22 cellular contexts compared by ENCODE assay signal in genomic region chr19:23385404-23385803, GRCh38. TPM values are rescaled to one million over a fixed set of nuclear protein-coding genes. Genes with fewer than 3 reads are reported as not detected.
DNase-seq lines count a peak whose midpoint lies in the region; ATAC-seq, FAIRE-seq and TF ChIP-seq lines count a peak whose summit lies in the region.
"Had no signal": no experiment of that assay in that cellular context is flagged by ENCODE, and none has a peak within 500 bp of the region (broad histone marks: within the 10 kb centered on the region; RNA-seq: fewer than 3 reads in every experiment).

No MANE protein-coding gene starts in this region.

- DNase-seq in left ventricle myocardium inferior (no peak), cardiac septum (ENCODE audit: low spot score) (no peak), pancreas (peak in 2 of 6 donors; percentile 38 to 41), SW 1271 (lab: John Stamatoyannopoulos, UW) (no peak), NCI-H1092 (lab: John Stamatoyannopoulos, UW) (no peak)
- DNase-seq: ACHN; AML-193; BE2C; Caco-2; CD4-positive, CD25-positive, alpha-beta regulatory T cell; CD8-positive, alpha-beta T cell; DMS153; DND-41; GDM1; H9 had no signal

- WGBS in pancreas, 2 donors, result 49 to 50% methylated on average over 4 of the region's 4 CpGs

- H3K27me3 ChIP-seq in left ventricle myocardium inferior (ENCODE audit: low read depth) (no peaks in the 10 kb centered on the region), pancreas (no peaks in the 10 kb centered on the region)
- H3K27me3 ChIP-seq: BE2C had no signal

- H3K4me1 ChIP-seq in left ventricle myocardium inferior, result peaks cover 92% of the 10 kb centered on the region
- peaks cover 3 to 10% (median 7%) of the 10 kb centered on the region in 3 donors for H3K4me1 ChIP-seq in pancreas
- H3K4me1 ChIP-seq: BE2C, Caco-2 had no signal

- intact Hi-C loops in left ventricle myocardium inferior (cut with micrococcal nuclease), result no loop called here
- intact Hi-C loops in cardiac septum (cut with DNase I), result loop anchor here (10.0 kb wide), 1 partner anchor 299 kb away; the partner anchor contains the start of gene ZNF675
- intact Hi-C loops in pancreas (cut with DNase I), result no loop called here

- peak; percentile 68 to 94 (median 88) for ATAC-seq in pancreas
- ATAC-seq: CD8-positive, alpha-beta T cell; GM12878; GM23338; HCT116 had no signal

- peak overlapping the region; percentile 45 for H3K27ac ChIP-seq in left ventricle myocardium inferior (replicated peaks)
- peak overlapping the region; percentile 25; the same call in 1 of the 2 replicates for H3K27ac ChIP-seq in VCaP
- H3K27ac ChIP-seq in pancreas, result peak overlapping the region in 2 of 4 donors; percentile 6 to 13
- H3K27ac ChIP-seq: 22Rv1, C4-2B had no signal

- peaks cover 59% of the 10 kb centered on the region for H3K36me3 ChIP-seq in left ventricle myocardium inferior
- peaks cover 0 to 22% (median 0%) of the 10 kb centered on the region in 3 donors for H3K36me3 ChIP-seq in pancreas

- no peak for TF ChIP-seq CTCF in left ventricle myocardium inferior (IDR thresholded peaks at IDR 0.05; ENCODE audit: borderline replicate concordance)
- TF ChIP-seq CTCF in VCaP (conservative IDR thresholded peaks at IDR 0.05), result no peak
- no peak for TF ChIP-seq CTCF in pancreas (IDR thresholded peaks at IDR 0.05)

- FAIRE-seq in pancreas (lab: Jason Lieb, UNC), result no peak
- FAIRE-seq: A204.1, GM12878 had no signal

- H3K9me3 ChIP-seq in left ventricle myocardium inferior (replicated peaks) (peaks cover 35% of the 10 kb centered on the region), pancreas (no peaks in the 10 kb centered on the region)
- H3K9me3 ChIP-seq: BE2C had no signal

- H3K4me3 ChIP-seq in left ventricle myocardium inferior (no peak overlapping the region), pancreas (no peak overlapping the region)
- H3K4me3 ChIP-seq: GM12878, GM23338 had no signal

RNA-seq across cellular contexts. Expression of gene ZNF91, which starts 9.9 kb away (rescaled TPM):
- total RNA-seq in left ventricle myocardium inferior, result 101 TPM
- 91.1 TPM for total RNA-seq in cardiac septum
- total RNA-seq in pancreas, result 10 to 100 TPM; 20.5 to 38.7 (median 32.8) TPM
- polyA plus RNA-seq in pancreas, result 10 to 100 TPM in 1 of 2 donors, 1 to 10 TPM in 1; 8.5 to 10.7 TPM
